In the genomic region with DNA sequence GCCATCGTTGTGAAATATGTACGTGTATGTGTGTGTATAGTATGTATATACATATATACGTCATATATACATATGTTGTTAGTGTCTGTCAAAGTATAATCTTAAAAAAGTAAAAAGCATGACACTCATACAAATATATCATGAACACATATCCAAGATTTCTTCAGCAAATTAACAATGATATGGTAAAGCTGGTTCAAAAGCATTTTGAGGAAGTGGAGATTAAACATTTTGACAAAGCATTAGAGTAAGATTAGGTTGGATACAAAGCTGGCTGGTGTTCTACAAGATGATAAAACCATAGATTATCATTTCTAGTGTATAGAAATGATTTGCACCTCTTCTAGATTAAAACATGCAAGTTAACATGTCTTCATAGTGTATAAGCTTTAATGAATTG, we compare ENCODE assay signal across 8 cellular contexts. TPM values are rescaled to one million over a fixed set of nuclear protein-coding genes. Genes with fewer than 3 reads are reported as not detected.
A peak's percentile ranks its signal among the peaks of the same experiment; 100 is the strongest.
DNase-seq lines count a peak whose midpoint lies in the region; ATAC-seq, FAIRE-seq and TF ChIP-seq lines count a peak whose summit lies in the region.

No MANE protein-coding gene starts in this region.

- H3K36me3 ChIP-seq in esophagus muscularis mucosa (no peaks in the 10 kb centered on the region), psoas muscle (ENCODE audit: insufficient read depth in 1 of 2, low read depth in 1 of 2) (no peaks in the 10 kb centered on the region)

- H3K4me1 ChIP-seq in esophagus muscularis mucosa (peaks cover 31 to 41% (median 38%) of the 10 kb centered on the region in 4 donors), psoas muscle (peaks cover 28% of the 10 kb centered on the region)

- DNase-seq in GM12864 (ENCODE audit: low read depth) (no peak), RCC 7860 (ENCODE audit: low spot score) (no peak), esophagus muscularis mucosa (ENCODE audit: extremely low spot score) (no peak), psoas muscle (no peak), nucleus accumbens (lab: John Stamatoyannopoulos, UW) (no peak), D721Med (ENCODE audit: insufficient read length, low spot score) (no peak), NCI-H1436 treated with DMSO at 0.1 percent for 48 hours (lab: John Stamatoyannopoulos, UW) (no peak)

- H3K4me3 ChIP-seq in GM12864 (ENCODE audit: low read depth, low read length), result peak overlapping the region; percentile 75
- peak overlapping the region; percentile 65 to 89 (median 80) for H3K4me3 ChIP-seq in esophagus muscularis mucosa
- H3K4me3 ChIP-seq in psoas muscle, result peak overlapping the region; percentile 88

- TF ChIP-seq EP300 in esophagus muscularis mucosa (IDR thresholded peaks at IDR 0.05), result no peak

- FAIRE-seq in RCC 7860 (lab: Jason Lieb, UNC) (peak; percentile 2), D721Med (lab: Jason Lieb, UNC) (no peak)

- peaks cover 0 to 3% (median 0%) of the 10 kb centered on the region in 4 donors for H3K27me3 ChIP-seq in esophagus muscularis mucosa
- no peaks in the 10 kb centered on the region for H3K27me3 ChIP-seq in psoas muscle (ENCODE audit: insufficient read depth in 3 of 3, low read length in 2 of 3)

- intact Hi-C loops in esophagus muscularis mucosa (cut with DNase I) (loop anchor here (2.0 to 5.0 kb wide), 2 partner anchors 74 to 234 kb away; no protein-coding TSS in a partner anchor), psoas muscle (cut with DNase I) (no loop called here)

- no peak for TF ChIP-seq CTCF in GM12864 (IDR thresholded peaks at IDR 0.05; ENCODE audit: low read depth, low read length, missing control alignments)
- no peak for TF ChIP-seq CTCF in esophagus muscularis mucosa (IDR thresholded peaks at IDR 0.05)
- no peak for TF ChIP-seq CTCF in psoas muscle (IDR thresholded peaks at IDR 0.05)
- TF ChIP-seq CTCF in D721Med (IDR thresholded peaks at IDR 0.05; ENCODE audit: insufficient read depth, missing control alignments), result no peak

- 1% methylated on average over 3 of the region's 3 CpGs for WGBS in esophagus muscularis mucosa
- 8 to 11% (median 8%) methylated on average over 3 of the region's 3 CpGs for WGBS in psoas muscle, 3 donors

- ATAC-seq in psoas muscle (no peak), HG02840 (IDR thresholded peaks at IDR 0.05; ENCODE audit: low FRiP score, unreplicated experiment) (no peak)

- TF ChIP-seq POLR2A in esophagus muscularis mucosa (IDR thresholded peaks at IDR 0.05; ENCODE audit: low read depth), result no peak

- H3K27ac ChIP-seq in esophagus muscularis mucosa (replicated peaks in 1 of 4) (peak overlapping the region; percentile 93 to 97 (median 96)), psoas muscle (peak overlapping the region; percentile 97)

- no peaks in the 10 kb centered on the region for H3K9me3 ChIP-seq in esophagus muscularis mucosa
- H3K9me3 ChIP-seq in psoas muscle, result no peaks in the 10 kb centered on the region

RNA-seq across cellular contexts. Expression of gene NUDCD3, which starts 0.8 kb away (rescaled TPM):
- total RNA-seq in esophagus muscularis mucosa (10 to 100 TPM; 44.9 to 92.4 (median 73.0) TPM), psoas muscle (100 to 1,000 TPM in 3 of 4 donors, 10 to 100 TPM in 1; 97.7 to 140 (median 122) TPM)
- polyA plus RNA-seq in psoas muscle, result 10 to 100 TPM; 34.6 to 75.6 (median 43.9) TPM

RNA-seq across cellular contexts. Expression of gene NPC1L1, which starts 49.9 kb away (rescaled TPM):
- total RNA-seq in esophagus muscularis mucosa (under 1 TPM in 2 of 4 donors, not detected in 2; 0.17 to 0.57 TPM), psoas muscle (under 1 TPM in 2 of 4 donors, not detected in 2; 0.24 to 0.28 TPM)
- polyA plus RNA-seq in psoas muscle, result under 1 TPM in 2 of 3 donors, not detected in 1; 0.03 to 0.10 TPM
